ENCODE assay signal across 9 cellular contexts in genomic region chr13:24254151-24254810, GRCh38. TPM values are rescaled to one million over a fixed set of nuclear protein-coding genes. Genes with fewer than 3 reads are reported as not detected.
DNase-seq lines count a peak whose midpoint lies in the region; ATAC-seq and TF ChIP-seq lines count a peak whose summit lies in the region.
"Had no signal": no experiment of that assay in that cellular context is flagged by ENCODE, and none has a peak within 500 bp of the region (broad histone marks: within the 10 kb centered on the region; RNA-seq: fewer than 3 reads in every experiment).

No MANE protein-coding gene starts in this region.

- no peaks in the 10 kb centered on the region for H3K9me3 ChIP-seq in gastrocnemius medialis

- H3K36me3 Mint-ChIP-seq in activated T-cell treated with anti-CD3 and anti-CD28 coated beads, Interleukin-2, amount 50 U/mL, for 4 hours (ENCODE audit: insufficient read depth) = peaks cover 41% of the 10 kb centered on the region

- no peak overlapping the region for H3K27ac ChIP-seq in gastrocnemius medialis

- in situ Hi-C loops in gastrocnemius medialis (cut with MboI; ENCODE audit: low sequenced_read_pairs in 4 of 4) = no loop called here

- H3K4me3 Mint-ChIP-seq in activated T-cell treated with anti-CD3 and anti-CD28 coated beads, Interleukin-2, amount 50 U/mL, for 4 hours = peak overlapping the region; percentile 95
- H3K4me3 Mint-ChIP-seq: nephron had no signal

- peaks cover 87% of the 10 kb centered on the region for H3K4me1 Mint-ChIP-seq in activated T-cell treated with anti-CD3 and anti-CD28 coated beads, Interleukin-2, amount 50 U/mL, for 4 hours (ENCODE audit: low read depth)
- H3K4me1 Mint-ChIP-seq: nephron had no signal

- intact Hi-C loops in left colon (cut with DNase I, micrococcal nuclease) = no loop called here
- intact Hi-C loops in gastrocnemius medialis (cut with DNase I; ENCODE audit: low total_unique reads) = no loop called here

- no peak overlapping the region for H3K4me3 ChIP-seq in gastrocnemius medialis

- no peak for TF ChIP-seq POLR2A in gastrocnemius medialis (IDR thresholded peaks at IDR 0.05)

- H3K4me1 ChIP-seq in gastrocnemius medialis = no peaks in the 10 kb centered on the region

- H3K27me3 ChIP-seq in gastrocnemius medialis = no peaks in the 10 kb centered on the region

- no peaks in the 10 kb centered on the region for H3K9me3 Mint-ChIP-seq in activated T-cell treated with anti-CD3 and anti-CD28 coated beads, Interleukin-2, amount 50 U/mL, for 4 hours
- H3K9me3 Mint-ChIP-seq: nephron had no signal

- ATAC-seq in activated T-cell treated with anti-CD3 and anti-CD28 coated beads, Interleukin-2, amount 50 U/mL, for 4 hours = peak; percentile 44 to 47
- ATAC-seq in left colon (peak; percentile 29), gastrocnemius medialis (no peak), HG03025 (IDR thresholded peaks at IDR 0.05; ENCODE audit: low FRiP score, unreplicated experiment) (no peak), HG02610 (IDR thresholded peaks at IDR 0.05; ENCODE audit: unreplicated experiment) (no peak)

- no peaks in the 10 kb centered on the region for H3K27me3 Mint-ChIP-seq in activated T-cell treated with anti-CD3 and anti-CD28 coated beads, Interleukin-2, amount 50 U/mL, for 4 hours (ENCODE audit: low read depth)

- DNase-seq in AG20443 (ENCODE audit: low spot score) = peak; percentile 74
- DNase-seq in Kasumi-1 (lab: John Stamatoyannopoulos, UW) = peak; percentile 7 to 43
- DNase-seq in activated T-cell treated with anti-CD3 and anti-CD28 coated beads, Interleukin-2, amount 50 U/mL, for 4 hours = peak; percentile 50
- DNase-seq in left colon = no peak
- no peak for DNase-seq in iPS-NIHi11 (ENCODE audit: low spot score)
- no peak for DNase-seq in gastrocnemius medialis

- no peaks in the 10 kb centered on the region for H3K36me3 ChIP-seq in gastrocnemius medialis

- no peak for TF ChIP-seq CTCF in gastrocnemius medialis (IDR thresholded peaks at IDR 0.05 in 4 of 5, conservative IDR thresholded peaks at IDR 0.05 in 1 of 5)

RNA-seq across cellular contexts. Expression of gene C1QTNF9, which starts 55.1 kb away (rescaled TPM):
- not detected for total RNA-seq in activated T-cell treated with anti-CD3 and anti-CD28 coated beads, Interleukin-2, amount 50 U/mL, for 4 hours
- total RNA-seq in left colon (under 1 TPM in 1 of 2 donors, not detected in 1; 0.45 TPM), gastrocnemius medialis (1 to 10 TPM; 1.0 to 2.1 (median 1.5) TPM)

Comparison
In these comparisons a context has a peak if more than half of its experiments do, and no peak if none do; other contexts are left out.
1. DNase-seq: peak in AG20443 (single experiment), Kasumi-1 (2 of 2) and activated T-cell treated with anti-CD3 and anti-CD28 coated beads, Interleukin-2, amount 50 U/mL, for 4 hours (single experiment); none in left colon (0 of 2), iPS-NIHi11 (single experiment) and gastrocnemius medialis (0 of 2).
2. ATAC-seq: peak in activated T-cell treated with anti-CD3 and anti-CD28 coated beads, Interleukin-2, amount 50 U/mL, for 4 hours (2 of 2) and left colon (single experiment); none in gastrocnemius medialis (0 of 2), HG03025 (single experiment) and HG02610 (single experiment).